10 cellular contexts compared by ENCODE assay signal in the genomic region with DNA sequence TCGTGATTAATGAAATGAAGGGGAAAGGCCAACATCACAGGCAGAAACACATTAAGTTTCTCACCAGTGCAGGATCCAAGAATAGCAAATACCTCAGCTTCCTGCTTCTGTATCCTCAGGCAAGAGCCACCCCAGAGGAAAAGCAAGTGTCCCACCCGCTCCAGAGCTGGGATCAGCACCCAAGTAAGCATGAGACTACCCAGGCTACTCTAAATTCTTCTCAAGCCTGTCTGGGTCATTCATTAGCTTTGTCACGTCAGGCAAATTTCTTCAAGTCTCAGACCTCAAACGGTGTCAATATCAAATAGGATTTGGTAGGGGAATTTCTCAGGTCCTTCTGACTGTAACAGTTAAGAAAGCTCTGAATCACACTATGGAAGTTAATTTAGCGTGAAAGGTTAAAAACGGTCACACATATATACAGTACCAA. TPM values are rescaled to one million over a fixed set of nuclear protein-coding genes. Genes with fewer than 3 reads are reported as not detected.
DNase-seq lines count a peak whose midpoint lies in the region; ATAC-seq, FAIRE-seq and TF ChIP-seq lines count a peak whose summit lies in the region.
"Had no signal": no experiment of that assay in that cellular context is flagged by ENCODE, and none has a peak within 500 bp of the region (broad histone marks: within the 10 kb centered on the region; RNA-seq: fewer than 3 reads in every experiment).

No MANE protein-coding gene starts in this region.

- dilution Hi-C loops in keratinocyte (cut with MboI; ENCODE audit: extremely low pct_ligation_motif_present, low sequenced_read_pairs), result no loop called here

- H3K4me1 Mint-ChIP-seq in HFFc6 (ENCODE audit: low read depth), result peaks cover 33% of the 10 kb centered on the region

- H3K4me2 ChIP-seq in keratinocyte (ENCODE audit: control insufficient read depth, extremely low read depth, insufficient read depth, low read depth, low read length) (peak overlapping the region; percentile 36), MM.1S (ENCODE audit: low read depth, low read length) (no peak overlapping the region)

- H3K4me1 ChIP-seq in RWPE2 (ENCODE audit: insufficient read depth, poor library complexity, severe bottlenecking) (no peaks in the 10 kb centered on the region), keratinocyte (ENCODE audit: control insufficient read depth, extremely low read depth, insufficient read depth, low read length) (peaks cover 10% of the 10 kb centered on the region), MM.1S (ENCODE audit: low read length) (no peaks in the 10 kb centered on the region)

- H3K79me2 ChIP-seq in keratinocyte (ENCODE audit: control insufficient read depth, insufficient read depth, low read length), result peaks cover 23% of the 10 kb centered on the region
- no peaks in the 10 kb centered on the region for H3K79me2 ChIP-seq in MM.1S (ENCODE audit: low read length)

- peaks cover 23% of the 10 kb centered on the region for H3K36me3 Mint-ChIP-seq in HFFc6 (ENCODE audit: low read depth)

- H2AFZ ChIP-seq in keratinocyte (ENCODE audit: control insufficient read depth, low read length), result no peak overlapping the region
- H2AFZ ChIP-seq in MM.1S (ENCODE audit: low read length), result no peak overlapping the region

- peaks cover 3% of the 10 kb centered on the region for H3K9me1 ChIP-seq in keratinocyte (ENCODE audit: control insufficient read depth, extremely low read depth, insufficient read depth, low read length)

- no peak for TF ChIP-seq CTCF in HFFc6 (IDR thresholded peaks at IDR 0.05)
- no peak for TF ChIP-seq CTCF in RWPE2 (IDR thresholded peaks at IDR 0.05; ENCODE audit: poor library complexity, severe bottlenecking)
- TF ChIP-seq CTCF in keratinocyte (optimal IDR thresholded peaks at IDR 0.05 in 1 of 3, IDR thresholded peaks at IDR 0.05 in 1 of 3, conservative IDR thresholded peaks at IDR 0.05 in 1 of 3; ENCODE audit: extremely low read depth in 1 of 3, insufficient read depth in 2 of 3, low read length in 3 of 3), result no peak
- no peak for TF ChIP-seq CTCF in MM.1S (IDR thresholded peaks at IDR 0.05; ENCODE audit: low read length)

- H3K36me3 ChIP-seq in RWPE2 (ENCODE audit: low read depth) (peaks cover 16% of the 10 kb centered on the region; the same call in 1 of the 2 replicates), keratinocyte (ENCODE audit: control insufficient read depth in 2 of 2, extremely low read depth in 1 of 2, insufficient read depth in 2 of 2, low read length in 2 of 2) (peaks cover 0 to 8% of the 10 kb centered on the region in 2 experiments), MM.1S (replicated peaks; ENCODE audit: insufficient read depth, low read length) (no peaks in the 10 kb centered on the region)

- H3K9me2 ChIP-seq in MM.1S (replicated peaks; ENCODE audit: insufficient read depth, low read length), result no peaks in the 10 kb centered on the region

- H3K27ac ChIP-seq in RWPE2 (ENCODE audit: poor library complexity, severe bottlenecking) (no peak overlapping the region), keratinocyte (ENCODE audit: control insufficient read depth, insufficient read depth, low read length) (no peak overlapping the region), MM.1S (ENCODE audit: low read length) (no peak overlapping the region)

- no peaks in the 10 kb centered on the region for H3K9me3 Mint-ChIP-seq in HFFc6

- H4K20me1 ChIP-seq in keratinocyte (ENCODE audit: control insufficient read depth, extremely low read depth, insufficient read depth, low read length) (no peaks in the 10 kb centered on the region), MM.1S (ENCODE audit: insufficient read depth, low read length) (no peaks in the 10 kb centered on the region)

- DNase-seq in ELR (ENCODE audit: low read depth) (peak; percentile 66), HFFc6 (peak; percentile 12), RWPE2 (ENCODE audit: low spot score) (no peak), keratinocyte (ENCODE audit: low read depth, low spot score) (no peak), MM.1S (no peak), GM19240 (ENCODE audit: insufficient read length, low spot score) (no peak), GF-D8 (lab: John Stamatoyannopoulos, UW) (no peak)
- DNase-seq in stimulated activated CD4-positive, alpha-beta T cell treated with anti-CD3 and anti-CD28 coated beads, Interleukin-1b, Interleukin-23, amount 100 ng/mL, for 48 hours, result no peak
- DNase-seq: DMS53; NK-92 treated with Interleukin-12 subunit alpha and Interleukin-12 subunit beta, amount 100 ng/mL, for 24 hours had no signal

- H3F3A ChIP-seq in MM.1S (ENCODE audit: insufficient read depth, low read length), result no peaks in the 10 kb centered on the region

- peak; percentile 41 for ATAC-seq in RWPE2 (ENCODE audit: low read depth)

- peak overlapping the region; percentile 46; the same call in 1 of the 2 replicates for H3K4me3 Mint-ChIP-seq in HFFc6

- no peaks in the 10 kb centered on the region for H3K9me3 ChIP-seq in RWPE2 (ENCODE audit: severe bottlenecking)
- no peaks in the 10 kb centered on the region for H3K9me3 ChIP-seq in keratinocyte (ENCODE audit: control insufficient read depth, low read depth, low read length)
- no peaks in the 10 kb centered on the region for H3K9me3 ChIP-seq in MM.1S (replicated peaks; ENCODE audit: insufficient read depth, low read length)

- H3K27ac Mint-ChIP-seq in HFFc6, result peak overlapping the region; percentile 50

- H3K27me3 Mint-ChIP-seq in HFFc6 (ENCODE audit: insufficient read depth), result peaks cover 1% of the 10 kb centered on the region; the same call in 1 of the 2 replicates

- FAIRE-seq in keratinocyte (lab: Jason Lieb, UNC), result no peak

- no peak overlapping the region for H3K9ac ChIP-seq in keratinocyte (ENCODE audit: control insufficient read depth, extremely low read depth, insufficient read depth, low read length)
- no peak overlapping the region for H3K9ac ChIP-seq in MM.1S (ENCODE audit: low read length)

- H3K27me3 ChIP-seq in RWPE2 (ENCODE audit: insufficient read depth, poor library complexity, severe bottlenecking) (no peaks in the 10 kb centered on the region), keratinocyte (ENCODE audit: control insufficient read depth, extremely low read depth, insufficient read depth, low read length) (no peaks in the 10 kb centered on the region), MM.1S (replicated peaks; ENCODE audit: insufficient read depth, low read length) (no peaks in the 10 kb centered on the region)

- H3K4me3 ChIP-seq in RWPE2 (ENCODE audit: severe bottlenecking) (no peak overlapping the region), keratinocyte (ENCODE audit: control insufficient read depth in 2 of 3, extremely low read depth in 1 of 3, insufficient read depth in 2 of 3, low read depth in 1 of 3, low read length in 3 of 3) (no peak overlapping the region), MM.1S (ENCODE audit: low read length) (no peak overlapping the region)

RNA-seq across cellular contexts. Expression of a gene that starts 59.0 kb away (rescaled TPM):
- total RNA-seq in HFFc6 (2021; fragmentation: NEBNext Ultra II Directional; extraction: Animal tissue kit (Norgen Biotek cat#: 25700)), result 10 to 100 TPM; 52.9 to 61.9 (median 57.6) TPM
- polyA plus RNA-seq in keratinocyte, result 35.5 to 67.5 TPM (median 42.1 TPM) in 3 replicates
- 3.5 TPM for polyA plus RNA-seq in keratinocyte (2011; ENCODE audit: low read depth)
- polyA plus RNA-seq in keratinocyte (2011; cell fraction: cytosol; rRNA removed), result 52.4 and 61.2 TPM in 2 replicates
- 30.6 and 47.8 TPM in 2 replicates for polyA plus RNA-seq in keratinocyte (2011; cell fraction: nucleus; rRNA removed)
- polyA plus RNA-seq in keratinocyte (2012; ENCODE audit: low replicate concordance), result 12.7 and 39.9 TPM in 2 replicates
- polyA minus RNA-seq in keratinocyte, result 55.6 to 84.6 TPM (median 76.0 TPM) in 3 replicates
- polyA minus RNA-seq in keratinocyte (2011; cell fraction: cytosol; rRNA and poly(A)+ RNA removed), result 50.1 TPM
- polyA minus RNA-seq in keratinocyte (2011; cell fraction: nucleus; rRNA and poly(A)+ RNA removed), result 29.0 and 40.4 TPM in 2 replicates

Comparison
In these comparisons a context has a peak if more than half of its experiments do, and no peak if none do; other contexts are left out.
1. DNase-seq: peak in ELR (single experiment) and HFFc6 (single experiment); none in RWPE2 (single experiment), keratinocyte (single experiment), MM.1S (single experiment), GM19240 (single experiment), stimulated activated CD4-positive, alpha-beta T cell treated with anti-CD3 and anti-CD28 coated beads, Interleukin-1b, Interleukin-23, amount 100 ng/mL, for 48 hours (single experiment) and GF-D8 (single experiment).